In genomic region chr3:5197022-5197421, GRCh38 we compare ENCODE assay signal across 9 cellular contexts. TPM values are rescaled to one million over a fixed set of nuclear protein-coding genes. Genes with fewer than 3 reads are reported as not detected.
DNase-seq lines count a peak whose midpoint lies in the region; ATAC-seq, FAIRE-seq and TF ChIP-seq lines count a peak whose summit lies in the region.
"Had no signal": no experiment of that assay in that cellular context is flagged by ENCODE, and none has a peak within 500 bp of the region (broad histone marks: within the 10 kb centered on the region; RNA-seq: fewer than 3 reads in every experiment).

No MANE protein-coding gene starts in this region.

- H3K4me2 ChIP-seq in BLaER1: peak overlapping the region; percentile 97
- peak overlapping the region; percentile 27 for H3K4me2 ChIP-seq in KMS-11
- H3K4me2 ChIP-seq in mammary epithelial cell (ENCODE audit: insufficient read depth, low read depth, low read length): peak overlapping the region; percentile 66

- H3K27ac ChIP-seq in BLaER1 (peak overlapping the region; percentile 100), KMS-11 (peak overlapping the region; percentile 83), mammary epithelial cell (ENCODE audit: insufficient read depth, low read depth, low read length) (peak overlapping the region; percentile 95), muscle layer of duodenum (ENCODE audit: low read length) (peak overlapping the region; percentile 10)
- H3K27ac ChIP-seq: SJSA1 had no signal

- CTCF ChIA-PET in mammary epithelial cell (lab: Charles Lee; ENCODE audit: low non-redundant PET): interaction anchor here (0.6 to 1.2 kb wide), 4 partner anchors 58 to 486 kb away, joined by 3 to 23 read pairs (median 4); no protein-coding TSS in a partner anchor

- TF ChIP-seq POLR2A in GM12891 (IDR thresholded peaks at IDR 0.05; ENCODE audit: low read depth, low read length): no peak

- H3K4me3 ChIP-seq in BLaER1: peak overlapping the region; percentile 98
- no peak overlapping the region for H3K4me3 ChIP-seq in KMS-11 (IDR thresholded peaks at IDR 0.05; ENCODE audit: insufficient read depth, low read depth, low read length)
- H3K4me3 ChIP-seq in mammary epithelial cell (replicated peaks in 1 of 3; ENCODE audit: insufficient read depth in 1 of 3, low read depth in 2 of 3, low read length in 3 of 3): peak overlapping the region; percentile 2 to 25 (median 19)
- H3K4me3 ChIP-seq in muscle layer of duodenum (ENCODE audit: low read depth in 1 of 2, low read length in 2 of 2): no peak overlapping the region
- H3K4me3 ChIP-seq: SJSA1 had no signal

- TF ChIP-seq CTCF in KMS-11 (conservative IDR thresholded peaks at IDR 0.05; ENCODE audit: low read depth, low read length): no peak
- no peak for TF ChIP-seq CTCF in mammary epithelial cell (conservative IDR thresholded peaks at IDR 0.05 in 1 of 2, IDR thresholded peaks at IDR 0.05 in 1 of 2; ENCODE audit: extremely low read depth in 1 of 2, insufficient read depth in 1 of 2, low read depth in 1 of 2, low read length in 2 of 2)

- intact Hi-C loops in mammary epithelial cell (cut with micrococcal nuclease) (loop anchor here (1.0 to 5.0 kb wide), 4 partner anchors 60 to 485 kb away; partner anchors contain the start of gene BHLHE40), left colon (cut with DNase I, micrococcal nuclease) (no loop called here)

- DNase-seq in mammary epithelial cell (peak; percentile 63), left colon (no peak), NOMO-1 treated with DMSO at 0.1 percent for 48 hours (lab: John Stamatoyannopoulos, UW; ENCODE audit: unreplicated experiment) (no peak), KG1 (lab: John Stamatoyannopoulos, UW) (no peak), GM12891 (ENCODE audit: insufficient read length, low spot score) (no peak)

- dilution Hi-C loops in mammary epithelial cell (cut with HindIII; ENCODE audit: low sequenced_read_pairs): no loop called here

- peaks cover 95% of the 10 kb centered on the region for H3K4me1 ChIP-seq in BLaER1
- H3K4me1 ChIP-seq in KMS-11 (ENCODE audit: low read depth, poor library complexity, severe bottlenecking): peaks cover 66% of the 10 kb centered on the region
- H3K4me1 ChIP-seq in mammary epithelial cell (ENCODE audit: insufficient read depth, low read length): peaks cover 62% of the 10 kb centered on the region
- peaks cover 7 to 23% of the 10 kb centered on the region in 2 donors for H3K4me1 ChIP-seq in muscle layer of duodenum (ENCODE audit: control insufficient read depth in 1 of 2, insufficient read depth in 2 of 2, low read length in 2 of 2)

- H3K36me3 ChIP-seq in BLaER1 (peaks cover 100% of the 10 kb centered on the region), KMS-11 (ENCODE audit: insufficient read depth) (no peaks in the 10 kb centered on the region), mammary epithelial cell (ENCODE audit: insufficient read depth, low read length) (peaks cover 25% of the 10 kb centered on the region), muscle layer of duodenum (ENCODE audit: control insufficient read depth in 1 of 2, insufficient read depth in 2 of 2, low read length in 2 of 2) (peaks cover 6 to 13% of the 10 kb centered on the region in 2 donors)

- no peak for ATAC-seq in left colon

- H3K9ac ChIP-seq in BLaER1 (peak overlapping the region; percentile 100), KMS-11 (peak overlapping the region; percentile 34; the same call in 1 of the 2 replicates), mammary epithelial cell (ENCODE audit: insufficient read depth, low read length) (peak overlapping the region; percentile 87)

- no peak for FAIRE-seq in GM12891 (lab: Jason Lieb, UNC)

- H4K20me1 ChIP-seq in BLaER1 (peaks cover 100% of the 10 kb centered on the region), KMS-11 (ENCODE audit: insufficient read depth) (no peaks in the 10 kb centered on the region), mammary epithelial cell (ENCODE audit: insufficient read depth, low read length) (no peaks in the 10 kb centered on the region)

- H3K79me2 ChIP-seq in KMS-11 (ENCODE audit: insufficient read depth, low read depth) (peaks cover 8% of the 10 kb centered on the region), mammary epithelial cell (ENCODE audit: insufficient read depth, low read length) (peaks cover 75% of the 10 kb centered on the region)

- TSS peak; percentile 56 for BruUV-seq in mammary epithelial cell (replicated peaks; lab: Mats Ljungman, UMichigan)

- in situ Hi-C loops in mammary epithelial cell (cut with MboI; ENCODE audit: low sequenced_read_pairs in 2 of 2): loop anchor here (5.0 to 25.0 kb wide), 3 partner anchors 72 to 210 kb away; partner anchors contain the start of genes ARL8B (in 2 of the 2) and BHLHE40 (in 1 of the 2)

- H2AFZ ChIP-seq in KMS-11 (ENCODE audit: low read depth): no peak overlapping the region
- no peak overlapping the region for H2AFZ ChIP-seq in mammary epithelial cell (ENCODE audit: low read depth, low read length)

- H3K9me3 ChIP-seq in BLaER1 (no peaks in the 10 kb centered on the region), mammary epithelial cell (replicated peaks; ENCODE audit: insufficient read depth, low read length) (no peaks in the 10 kb centered on the region), muscle layer of duodenum (ENCODE audit: control insufficient read depth in 1 of 2, low read length in 2 of 2) (no peaks in the 10 kb centered on the region)
- H3K9me3 ChIP-seq: SJSA1 had no signal

- H3K27me3 ChIP-seq in BLaER1 (no peaks in the 10 kb centered on the region), KMS-11 (ENCODE audit: insufficient read depth, low read depth) (no peaks in the 10 kb centered on the region), mammary epithelial cell (ENCODE audit: insufficient read depth, low read length) (no peaks in the 10 kb centered on the region), muscle layer of duodenum (ENCODE audit: low read depth, low read length) (no peaks in the 10 kb centered on the region)
- H3K27me3 ChIP-seq: SJSA1 had no signal

- 20% methylated on average over 4 of the region's 4 CpGs for WGBS in mammary epithelial cell (ENCODE audit: low coverage, missing lambda C conversion rate)

TF ChIP-seq in GM12891, 5 proteins besides CTCF, POLR2A, EP300 and RAD21:
- TF ChIP-seq POU2F2 (IDR thresholded peaks at IDR 0.05; ENCODE audit: low read depth, low read length): no peak
- TF ChIP-seq POLR2AphosphoS5 (IDR thresholded peaks at IDR 0.05; ENCODE audit: low read depth, low read length): no peak
- no peak for TF ChIP-seq PAX5 (IDR thresholded peaks at IDR 0.05; ENCODE audit: insufficient read depth, low read length, severe bottlenecking)
- no peak for TF ChIP-seq TAF1 (IDR thresholded peaks at IDR 0.05; ENCODE audit: low read depth, low read length)
- TF ChIP-seq SPI1 (IDR thresholded peaks at IDR 0.05; ENCODE audit: low read depth, low read length): no peak

RNA-seq across cellular contexts. Expression of gene EDEM1, which starts 9.5 kb away (rescaled TPM):
- total RNA-seq in mammary epithelial cell (10 to 100 TPM; 78.0 to 98.0 TPM), left colon (10 to 100 TPM; 49.2 to 62.0 TPM)
- polyA plus RNA-seq in mammary epithelial cell: 47.0 TPM
- 70.9 TPM for polyA minus RNA-seq in mammary epithelial cell
- 25.5 TPM for polyA plus RNA-seq in GM12891 (2012; ENCODE audit: low read depth, missing spikeins)

Comparison
In these comparisons a context has a peak if more than half of its experiments do, and no peak if none do; other contexts are left out.
1. H3K27ac ChIP-seq: peak in every context shown above with its lines; median percentile 100 in BLaER1; 95 in mammary epithelial cell; 83 in KMS-11; 10 in muscle layer of duodenum.
2. H3K4me2 ChIP-seq: peak in every context shown above with its lines; median percentile 97 in BLaER1; 66 in mammary epithelial cell; 27 in KMS-11.
3. H3K4me3 ChIP-seq: peak in BLaER1 (single experiment) and mammary epithelial cell (3 of 3); none in KMS-11 (single experiment) and muscle layer of duodenum (0 of 2).
4. H3K9ac ChIP-seq: peak in every context shown above with its lines; median percentile 100 in BLaER1; 87 in mammary epithelial cell; 34 in KMS-11.